ENCODE assay signal across 16 cellular contexts in genomic region chr14:61406670-61407069, GRCh38.
DNase-seq lines count a peak whose midpoint lies in the region; ATAC-seq and TF ChIP-seq lines count a peak whose summit lies in the region.
"Had no signal": no experiment of that assay in that cellular context is flagged by ENCODE, and none has a peak within 500 bp of the region (broad histone marks: within the 10 kb centered on the region; RNA-seq: fewer than 3 reads in every experiment).

No MANE protein-coding gene starts in this region.

- peak overlapping the region; percentile 41 for H3K4me3 Mint-ChIP-seq in activated CD8-positive, alpha-beta T cell treated with anti-CD3 and anti-CD28 coated beads, Interleukin-2, amount 10 ng/mL, durations not matched to agents 7 days and 5 days
- no peak overlapping the region for H3K4me3 Mint-ChIP-seq in WTC11
- H3K4me3 Mint-ChIP-seq: H9 had no signal

- peak overlapping the region; percentile 21 for H3K27ac ChIP-seq in effector memory CD4-positive, alpha-beta T cell (ENCODE audit: insufficient read depth, low read length, poor library complexity, severe bottlenecking)
- H3K27ac ChIP-seq: KMS-11, testis had no signal

- POLR2A ChIA-PET in activated CD8-positive, alpha-beta T cell treated with anti-CD3 and anti-CD28 coated beads, Interleukin-2, amount 10 ng/mL, durations not matched to agents 7 days and 5 days (lab: Charles Lee): no interaction called here
- POLR2A ChIA-PET in WTC11 (lab: Charles Lee): interaction anchor here (0.6 kb wide), 2 partner anchors 95 to 266 kb away, joined by 3 to 4 read pairs; no protein-coding TSS in a partner anchor

- no peaks in the 10 kb centered on the region for H3K27me3 ChIP-seq in effector memory CD4-positive, alpha-beta T cell (replicated peaks; ENCODE audit: control insufficient read depth, insufficient read depth, low read length, poor library complexity, severe bottlenecking)
- H3K27me3 ChIP-seq: testis had no signal

- H3K27ac Mint-ChIP-seq in activated CD8-positive, alpha-beta T cell treated with anti-CD3 and anti-CD28 coated beads, Interleukin-2, amount 10 ng/mL, durations not matched to agents 7 days and 5 days: peak overlapping the region; percentile 79
- H3K27ac Mint-ChIP-seq in WTC11: no peak overlapping the region

- peaks cover 54% of the 10 kb centered on the region for H3K4me1 ChIP-seq in effector memory CD4-positive, alpha-beta T cell (ENCODE audit: control insufficient read depth, insufficient read depth, low read length, poor library complexity, severe bottlenecking)
- H3K4me1 ChIP-seq: testis had no signal

- H3K9me3 ChIP-seq in effector memory CD4-positive, alpha-beta T cell (ENCODE audit: control insufficient read depth, low read length): no peaks in the 10 kb centered on the region
- H3K9me3 ChIP-seq: testis had no signal

- no peak for TF ChIP-seq CTCF in WTC11 (IDR thresholded peaks at IDR 0.05)

- CTCF ChIA-PET in activated CD8-positive, alpha-beta T cell treated with anti-CD3 and anti-CD28 coated beads, Interleukin-2, amount 10 ng/mL, durations not matched to agents 7 days and 5 days (lab: Charles Lee): interaction anchor here (2.0 kb wide), 1 partner anchor 22 kb away, joined by 5 read pairs; no protein-coding TSS in a partner anchor
- CTCF ChIA-PET in WTC11 (lab: Charles Lee): no interaction called here

- peak; percentile 47 for ATAC-seq in activated CD8-positive, alpha-beta T cell treated with anti-CD3 and anti-CD28 coated beads, Interleukin-2, amount 10 ng/mL, durations not matched to agents 7 days and 5 days
- no peak for ATAC-seq in WTC11
- ATAC-seq: left ventricle myocardium superior, sciatic nerve had no signal

- peak; percentile 58 for DNase-seq in activated CD4-positive, alpha-beta T cell treated with anti-CD3 and anti-CD28 coated beads for 4 hours
- no peak for DNase-seq in activated CD4-positive, alpha-beta T cell treated with anti-CD3 and anti-CD28 coated beads, Interleukin-2, amount 50 U/mL, for 1 hour
- DNase-seq in activated CD8-positive, alpha-beta T cell treated with anti-CD3 and anti-CD28 coated beads, Interleukin-2, amount 10 ng/mL, durations not matched to agents 7 days and 5 days: no peak
- no peak for DNase-seq in effector memory CD4-positive, alpha-beta T cell
- peak in 2 of 3 experiments; percentile 23 to 38 for DNase-seq in stimulated activated CD4-positive, alpha-beta T cell treated with anti-CD3 and anti-CD28 coated beads, TNF-alpha, amount 100 ng/mL, for 24 hours (ENCODE audit: low read depth in 3 of 3)
- DNase-seq in WTC11 (ENCODE audit: low spot score) (no peak), activated gamma-delta T cell treated with Interleukin-2 at 50 U/mL for 16 hours (no peak), hypothalamus (lab: John Stamatoyannopoulos, UW) (no peak)
- DNase-seq: activated gamma-delta T cell, COR-L47, left ventricle myocardium superior, NCI-H2107, testis had no signal

- H3K36me3 Mint-ChIP-seq in activated CD8-positive, alpha-beta T cell treated with anti-CD3 and anti-CD28 coated beads, Interleukin-2, amount 10 ng/mL, durations not matched to agents 7 days and 5 days (ENCODE audit: low read depth): peaks cover 50% of the 10 kb centered on the region
- no peaks in the 10 kb centered on the region for H3K36me3 Mint-ChIP-seq in WTC11

- H3K4me3 ChIP-seq in effector memory CD4-positive, alpha-beta T cell (ENCODE audit: insufficient read depth, low read depth, low read length, poor library complexity, severe bottlenecking): no peak overlapping the region
- H3K4me3 ChIP-seq: testis had no signal

- H3K27me3 Mint-ChIP-seq in activated CD8-positive, alpha-beta T cell treated with anti-CD3 and anti-CD28 coated beads, Interleukin-2, amount 10 ng/mL, durations not matched to agents 7 days and 5 days (ENCODE audit: low read depth): no peaks in the 10 kb centered on the region
- H3K27me3 Mint-ChIP-seq in WTC11 (ENCODE audit: low read depth): no peaks in the 10 kb centered on the region

- no peaks in the 10 kb centered on the region for H3K9me3 Mint-ChIP-seq in activated CD8-positive, alpha-beta T cell treated with anti-CD3 and anti-CD28 coated beads, Interleukin-2, amount 10 ng/mL, durations not matched to agents 7 days and 5 days (ENCODE audit: insufficient read depth)
- H3K9me3 Mint-ChIP-seq in WTC11: no peaks in the 10 kb centered on the region
- H3K9me3 Mint-ChIP-seq: H9 had no signal

- peaks cover 72% of the 10 kb centered on the region for H3K4me1 Mint-ChIP-seq in activated CD8-positive, alpha-beta T cell treated with anti-CD3 and anti-CD28 coated beads, Interleukin-2, amount 10 ng/mL, durations not matched to agents 7 days and 5 days (ENCODE audit: low read depth)
- H3K4me1 Mint-ChIP-seq in WTC11: peaks cover 28% of the 10 kb centered on the region

- peaks cover 7% of the 10 kb centered on the region for H3K36me3 ChIP-seq in effector memory CD4-positive, alpha-beta T cell (ENCODE audit: control insufficient read depth, insufficient read depth, low read length)

TF ChIP-seq in WTC11, 78 proteins besides CTCF, POLR2A, EP300 and RAD21 (continues in another document):
- TF ChIP-seq, protein P1, sequence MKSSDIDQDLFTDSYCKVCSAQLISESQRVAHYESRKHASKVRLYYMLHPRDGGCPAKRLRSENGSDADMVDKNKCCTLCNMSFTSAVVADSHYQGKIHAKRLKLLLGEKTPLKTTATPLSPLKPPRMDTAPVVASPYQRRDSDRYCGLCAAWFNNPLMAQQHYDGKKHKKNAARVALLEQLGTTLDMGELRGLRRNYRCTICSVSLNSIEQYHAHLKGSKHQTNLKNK (CRISPR knock-in tag; IDR thresholded peaks at IDR 0.05): no peak
- TF ChIP-seq ATF3 (CRISPR knock-in tag; conservative IDR thresholded peaks at IDR 0.05): no peak
- TF ChIP-seq ZNF232 (CRISPR knock-in tag; IDR thresholded peaks at IDR 0.05): no peak
- TF ChIP-seq, protein P2, sequence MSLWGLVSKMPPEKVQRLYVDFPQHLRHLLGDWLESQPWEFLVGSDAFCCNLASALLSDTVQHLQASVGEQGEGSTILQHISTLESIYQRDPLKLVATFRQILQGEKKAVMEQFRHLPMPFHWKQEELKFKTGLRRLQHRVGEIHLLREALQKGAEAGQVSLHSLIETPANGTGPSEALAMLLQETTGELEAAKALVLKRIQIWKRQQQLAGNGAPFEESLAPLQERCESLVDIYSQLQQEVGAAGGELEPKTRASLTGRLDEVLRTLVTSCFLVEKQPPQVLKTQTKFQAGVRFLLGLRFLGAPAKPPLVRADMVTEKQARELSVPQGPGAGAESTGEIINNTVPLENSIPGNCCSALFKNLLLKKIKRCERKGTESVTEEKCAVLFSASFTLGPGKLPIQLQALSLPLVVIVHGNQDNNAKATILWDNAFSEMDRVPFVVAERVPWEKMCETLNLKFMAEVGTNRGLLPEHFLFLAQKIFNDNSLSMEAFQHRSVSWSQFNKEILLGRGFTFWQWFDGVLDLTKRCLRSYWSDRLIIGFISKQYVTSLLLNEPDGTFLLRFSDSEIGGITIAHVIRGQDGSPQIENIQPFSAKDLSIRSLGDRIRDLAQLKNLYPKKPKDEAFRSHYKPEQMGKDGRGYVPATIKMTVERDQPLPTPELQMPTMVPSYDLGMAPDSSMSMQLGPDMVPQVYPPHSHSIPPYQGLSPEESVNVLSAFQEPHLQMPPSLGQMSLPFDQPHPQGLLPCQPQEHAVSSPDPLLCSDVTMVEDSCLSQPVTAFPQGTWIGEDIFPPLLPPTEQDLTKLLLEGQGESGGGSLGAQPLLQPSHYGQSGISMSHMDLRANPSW (CRISPR knock-in tag; conservative IDR thresholded peaks at IDR 0.05; ENCODE audit: low read depth): no peak
- no peak for TF ChIP-seq KAT7 (CRISPR knock-in tag; IDR thresholded peaks at IDR 0.05; ENCODE audit: borderline replicate concordance)
- TF ChIP-seq ZBTB21 (CRISPR knock-in tag; IDR thresholded peaks at IDR 0.05; ENCODE audit: borderline replicate concordance): no peak
- TF ChIP-seq, protein P3, sequence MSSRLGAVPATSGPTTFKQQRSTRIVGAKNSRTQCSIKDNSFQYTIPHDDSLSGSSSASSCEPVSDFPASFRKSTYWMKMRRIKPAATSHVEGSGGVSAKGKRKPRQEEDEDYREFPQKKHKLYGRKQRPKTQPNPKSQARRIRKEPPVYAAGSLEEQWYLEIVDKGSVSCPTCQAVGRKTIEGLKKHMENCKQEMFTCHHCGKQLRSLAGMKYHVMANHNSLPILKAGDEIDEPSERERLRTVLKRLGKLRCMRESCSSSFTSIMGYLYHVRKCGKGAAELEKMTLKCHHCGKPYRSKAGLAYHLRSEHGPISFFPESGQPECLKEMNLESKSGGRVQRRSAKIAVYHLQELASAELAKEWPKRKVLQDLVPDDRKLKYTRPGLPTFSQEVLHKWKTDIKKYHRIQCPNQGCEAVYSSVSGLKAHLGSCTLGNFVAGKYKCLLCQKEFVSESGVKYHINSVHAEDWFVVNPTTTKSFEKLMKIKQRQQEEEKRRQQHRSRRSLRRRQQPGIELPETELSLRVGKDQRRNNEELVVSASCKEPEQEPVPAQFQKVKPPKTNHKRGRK (CRISPR knock-in tag; IDR thresholded peaks at IDR 0.05; ENCODE audit: borderline replicate concordance): no peak

Comparison
In these comparisons a context has a peak if more than half of its experiments do, and no peak if none do; other contexts are left out.
1. DNase-seq: peak in activated CD4-positive, alpha-beta T cell treated with anti-CD3 and anti-CD28 coated beads for 4 hours (2 of 2) and stimulated activated CD4-positive, alpha-beta T cell treated with anti-CD3 and anti-CD28 coated beads, TNF-alpha, amount 100 ng/mL, for 24 hours (2 of 3); none in activated CD4-positive, alpha-beta T cell treated with anti-CD3 and anti-CD28 coated beads, Interleukin-2, amount 50 U/mL, for 1 hour (single experiment), activated CD8-positive, alpha-beta T cell treated with anti-CD3 and anti-CD28 coated beads, Interleukin-2, amount 10 ng/mL, durations not matched to agents 7 days and 5 days (single experiment), effector memory CD4-positive, alpha-beta T cell (0 of 3), WTC11 (single experiment), activated gamma-delta T cell treated with Interleukin-2 at 50 U/mL for 16 hours (single experiment) and hypothalamus (0 of 51).